Comparison of ENCODE assay signal across 22 cellular contexts in genomic region chr1:222955964-222956363, GRCh38.
"Had no signal": no experiment of that assay in that cellular context is flagged by ENCODE, and none has a peak within 500 bp of the region (broad histone marks: within the 10 kb centered on the region; RNA-seq: fewer than 3 reads in every experiment).

No MANE protein-coding gene starts in this region.

- FAIRE-seq: endothelial cell of umbilical vein, small intestine had no signal

- H3K4me3 Mint-ChIP-seq: endodermal cell, immature natural killer cell, natural killer cell, neural progenitor cell had no signal

- H3K9me3 ChIP-seq: gastrocnemius medialis, ovary, stomach, thoracic aorta had no signal

- H3K4me2 ChIP-seq: neural progenitor cell had no signal

- DNase-seq: effector CD4-positive, alpha-beta T cell; endodermal cell; erythroblast; gastrocnemius medialis; glutamatergic neuron; immature natural killer cell; left colon; left ventricle myocardium superior; natural killer cell; nucleus accumbens; ovary; right cardiac atrium; small intestine; stimulated activated CD4-positive, alpha-beta T cell treated with anti-CD3 and anti-CD28 coated beads, Interleukin-12 subunit alpha, Interleukin-12 subunit beta, amount 100 ng/mL, for 4 hours; stimulated activated naive CD4-positive, alpha-beta T cell; stomach; substantia nigra; trophoblast cell had no signal

- H3K4me3 ChIP-seq: coronary artery, gastrocnemius medialis, neural progenitor cell, ovary, stomach, thoracic aorta had no signal

- H3K27ac ChIP-seq: coronary artery, gastrocnemius medialis, neural progenitor cell, ovary, stomach, thoracic aorta had no signal

- ATAC-seq: gastrocnemius medialis, left colon, left ventricle myocardium superior, natural killer cell, right cardiac atrium had no signal

- H3K36me3 ChIP-seq: gastrocnemius medialis, neural progenitor cell, ovary, stomach, thoracic aorta had no signal

- H3K9ac ChIP-seq: neural progenitor cell had no signal

- H3K4me1 ChIP-seq: gastrocnemius medialis, neural progenitor cell had no signal

- H2AFZ ChIP-seq: neural progenitor cell had no signal

- H3K9me3 Mint-ChIP-seq: endodermal cell had no signal

- H3K4me1 Mint-ChIP-seq: endodermal cell, immature natural killer cell, natural killer cell, neural progenitor cell had no signal

- H3K27ac Mint-ChIP-seq: endodermal cell, immature natural killer cell, natural killer cell, neural progenitor cell had no signal

- H3K27me3 ChIP-seq: gastrocnemius medialis, neural progenitor cell, ovary, stomach had no signal
